Comparison of ENCODE assay signal across 8 cellular contexts in the genomic region with DNA sequence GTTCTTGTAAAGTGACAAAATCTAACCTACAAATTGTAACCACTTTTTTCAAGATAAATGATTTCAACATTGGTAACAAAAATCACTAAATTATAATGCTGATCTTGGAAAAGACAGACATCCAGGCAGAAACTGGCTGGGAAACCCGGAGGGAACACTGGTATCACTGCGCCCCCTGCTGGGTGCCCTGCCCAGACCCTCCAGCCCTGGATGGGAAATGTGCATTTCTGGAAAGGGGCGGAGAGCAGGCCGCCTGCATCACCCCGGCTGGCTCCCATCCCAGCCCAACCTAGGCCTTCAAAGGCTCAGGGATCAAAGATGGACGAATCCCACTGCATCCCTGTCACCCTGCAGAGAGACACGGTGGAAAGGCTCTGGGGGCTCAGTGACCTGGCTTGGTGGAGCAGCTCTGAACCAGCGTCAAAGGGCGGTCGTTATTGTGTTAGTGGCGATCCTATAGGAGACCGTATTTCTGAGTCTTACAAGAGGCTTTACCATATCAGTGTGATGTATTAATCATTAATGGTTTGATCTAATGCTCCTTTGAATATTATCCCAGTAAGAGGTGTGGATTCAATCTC. TPM values are rescaled to one million over a fixed set of nuclear protein-coding genes. Genes with fewer than 3 reads are reported as not detected.
A peak's percentile ranks its signal among the peaks of the same experiment; 100 is the strongest.
DNase-seq lines count a peak whose midpoint lies in the region; ATAC-seq and TF ChIP-seq lines count a peak whose summit lies in the region.

No MANE protein-coding gene starts in this region.

- H2AFZ ChIP-seq in GM23338, result no peak overlapping the region

- H3K4me1 ChIP-seq in GM23338 (ENCODE audit: insufficient read depth) (no peaks in the 10 kb centered on the region), stomach (peaks cover 0 to 32% (median 10%) of the 10 kb centered on the region in 4 donors)

- no peaks in the 10 kb centered on the region for H3K9me3 ChIP-seq in stomach

- no peak overlapping the region for H3K27ac Mint-ChIP-seq in GM23338
- H3K27ac Mint-ChIP-seq in activated CD8-positive, alpha-beta memory T cell treated with anti-CD3 and anti-CD28 coated beads, Interleukin-2, amount 10 ng/mL, durations not matched to agents 7 days and 5 days, result no peak overlapping the region

- H3K4me3 ChIP-seq in GM23338 (no peak overlapping the region), epithelial cell of proximal tubule (ENCODE audit: low read depth, low read length) (no peak overlapping the region), stomach (no peak overlapping the region)

- TF ChIP-seq POLR2A in stomach (IDR thresholded peaks at IDR 0.05), result no peak

- H3K4me2 ChIP-seq in GM23338, result no peak overlapping the region

- intact Hi-C loops in stomach (cut with DNase I; ENCODE audit: low total_unique reads), result no loop called here

- TF ChIP-seq CTCF in GM23338 (conservative IDR thresholded peaks at IDR 0.05; ENCODE audit: low read depth in 2 of 2), result peak; percentile 96 to 97
- TF ChIP-seq CTCF in epithelial cell of proximal tubule (conservative IDR thresholded peaks at IDR 0.05; ENCODE audit: low read depth, low read length), result peak; percentile 94
- TF ChIP-seq CTCF in stomach (IDR thresholded peaks at IDR 0.05), result peak in 5 of 7 experiments; percentile 69 to 87 (median 85)

- ATAC-seq in GM23338 (peak; percentile 97), GM18502 (IDR thresholded peaks at IDR 0.05; ENCODE audit: poor library complexity, unreplicated experiment) (no peak)
- peak; percentile 57 for ATAC-seq in activated CD8-positive, alpha-beta memory T cell treated with anti-CD3 and anti-CD28 coated beads, Interleukin-2, amount 10 ng/mL, durations not matched to agents 7 days and 5 days

- H4K20me1 ChIP-seq in GM23338 (replicated peaks; ENCODE audit: insufficient read depth), result no peaks in the 10 kb centered on the region

- DNase-seq in Ammon's horn (ENCODE audit: low spot score) (peak; percentile 87), GM23338 (ENCODE audit: low spot score) (peak; percentile 90), NCI-H69 (lab: John Stamatoyannopoulos, UW) (peak; percentile 69), epithelial cell of proximal tubule (ENCODE audit: low read depth) (no peak), mucosa of gallbladder (ENCODE audit: low spot score) (peak; percentile 77), stomach (peak; percentile 78)
- DNase-seq in activated CD8-positive, alpha-beta memory T cell treated with anti-CD3 and anti-CD28 coated beads, Interleukin-2, amount 10 ng/mL, durations not matched to agents 7 days and 5 days, result peak; percentile 46

- H3K36me3 ChIP-seq in GM23338 (ENCODE audit: insufficient read depth) (no peaks in the 10 kb centered on the region), stomach (peaks cover 27 to 82% (median 72%) of the 10 kb centered on the region in 4 donors)

- WGBS in stomach, 5 donors, result 41 to 45% (median 45%) methylated on average over 10 to 12 of the region's 12 CpGs

- peaks cover 6% of the 10 kb centered on the region for H3K4me1 Mint-ChIP-seq in GM23338
- H3K4me1 Mint-ChIP-seq in activated CD8-positive, alpha-beta memory T cell treated with anti-CD3 and anti-CD28 coated beads, Interleukin-2, amount 10 ng/mL, durations not matched to agents 7 days and 5 days, result no peaks in the 10 kb centered on the region

- H3F3A ChIP-seq in GM23338 (replicated peaks; ENCODE audit: low read depth), result no peaks in the 10 kb centered on the region

- CTCF ChIA-PET in activated CD8-positive, alpha-beta memory T cell treated with anti-CD3 and anti-CD28 coated beads, Interleukin-2, amount 10 ng/mL, durations not matched to agents 7 days and 5 days (lab: Charles Lee), result interaction anchor here (0.6 to 3.9 kb wide), 8 partner anchors 8 to 227 kb away, joined by 3 to 16 read pairs (median 4); no protein-coding TSS in a partner anchor

- H3K9me3 Mint-ChIP-seq in GM23338, result peaks cover 18% of the 10 kb centered on the region
- no peaks in the 10 kb centered on the region for H3K9me3 Mint-ChIP-seq in activated CD8-positive, alpha-beta memory T cell treated with anti-CD3 and anti-CD28 coated beads, Interleukin-2, amount 10 ng/mL, durations not matched to agents 7 days and 5 days (ENCODE audit: low read depth)

- H3K27me3 Mint-ChIP-seq in GM23338 (ENCODE audit: insufficient read depth, low read depth, poor library complexity), result peaks cover 17% of the 10 kb centered on the region
- no peaks in the 10 kb centered on the region for H3K27me3 Mint-ChIP-seq in activated CD8-positive, alpha-beta memory T cell treated with anti-CD3 and anti-CD28 coated beads, Interleukin-2, amount 10 ng/mL, durations not matched to agents 7 days and 5 days

- H3K27me3 ChIP-seq in GM23338 (ENCODE audit: insufficient read depth) (no peaks in the 10 kb centered on the region), stomach (no peaks in the 10 kb centered on the region)

- H3K4me3 Mint-ChIP-seq in GM23338, result no peak overlapping the region; the same call in 2 of the 3 replicates
- no peak overlapping the region for H3K4me3 Mint-ChIP-seq in activated CD8-positive, alpha-beta memory T cell treated with anti-CD3 and anti-CD28 coated beads, Interleukin-2, amount 10 ng/mL, durations not matched to agents 7 days and 5 days

- no peak for TF ChIP-seq EP300 in stomach (IDR thresholded peaks at IDR 0.05)

- H3K9me2 ChIP-seq in GM23338 (ENCODE audit: insufficient read depth), result no peaks in the 10 kb centered on the region

- H3K79me2 ChIP-seq in GM23338 (replicated peaks; ENCODE audit: insufficient read depth), result no peaks in the 10 kb centered on the region

- no peak overlapping the region for H3K27ac ChIP-seq in GM23338 (ENCODE audit: low read depth)
- peak overlapping the region in 4 of 5 donors; percentile 15 to 69 (median 54) for H3K27ac ChIP-seq in stomach

- peaks cover 36% of the 10 kb centered on the region for H3K36me3 Mint-ChIP-seq in GM23338 (ENCODE audit: low read depth)
- H3K36me3 Mint-ChIP-seq in activated CD8-positive, alpha-beta memory T cell treated with anti-CD3 and anti-CD28 coated beads, Interleukin-2, amount 10 ng/mL, durations not matched to agents 7 days and 5 days, result peaks cover 1% of the 10 kb centered on the region

TF ChIP-seq in GM23338, 12 proteins besides CTCF, POLR2A, EP300 and RAD21 (continues in another document):
- no peak for TF ChIP-seq NANOG (IDR thresholded peaks at IDR 0.05; ENCODE audit: borderline replicate concordance)
- TF ChIP-seq, protein P1, sequence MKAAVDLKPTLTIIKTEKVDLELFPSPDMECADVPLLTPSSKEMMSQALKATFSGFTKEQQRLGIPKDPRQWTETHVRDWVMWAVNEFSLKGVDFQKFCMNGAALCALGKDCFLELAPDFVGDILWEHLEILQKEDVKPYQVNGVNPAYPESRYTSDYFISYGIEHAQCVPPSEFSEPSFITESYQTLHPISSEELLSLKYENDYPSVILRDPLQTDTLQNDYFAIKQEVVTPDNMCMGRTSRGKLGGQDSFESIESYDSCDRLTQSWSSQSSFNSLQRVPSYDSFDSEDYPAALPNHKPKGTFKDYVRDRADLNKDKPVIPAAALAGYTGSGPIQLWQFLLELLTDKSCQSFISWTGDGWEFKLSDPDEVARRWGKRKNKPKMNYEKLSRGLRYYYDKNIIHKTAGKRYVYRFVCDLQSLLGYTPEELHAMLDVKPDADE (IDR thresholded peaks at IDR 0.05), result no peak
- TF ChIP-seq EZH2phosphoT487 (IDR thresholded peaks at IDR 0.05; ENCODE audit: unreplicated experiment), result no peak
- TF ChIP-seq JUNB (IDR thresholded peaks at IDR 0.05; ENCODE audit: unreplicated experiment), result no peak
- no peak for TF ChIP-seq STAT1 (IDR thresholded peaks at IDR 0.05; ENCODE audit: unreplicated experiment)
- no peak for TF ChIP-seq CREB1 (CRISPR knock-in tag; IDR thresholded peaks at IDR 0.05; ENCODE audit: low read depth)

RNA-seq across cellular contexts. Expression of a gene that starts 37.3 kb away (rescaled TPM):
- 14.9 and 17.2 TPM in 2 replicates for total RNA-seq in GM23338 (2014; rRNA removed; shearing (Covaris generic))
- polyA plus RNA-seq in GM23338 (2016; fragmentation: Nextera tagmentation; extraction: Ambion mirVana), result 4.8 and 6.4 TPM in 2 replicates
- total RNA-seq in activated CD8-positive, alpha-beta memory T cell treated with anti-CD3 and anti-CD28 coated beads, Interleukin-2, amount 10 ng/mL, durations not matched to agents 7 days and 5 days, result 10 to 100 TPM; 11.7 to 13.0 TPM
- total RNA-seq in epithelial cell of proximal tubule, result 10.5 and 16.0 TPM in 2 replicates
- total RNA-seq in mucosa of gallbladder, result 29.0 TPM
- 10 to 100 TPM; 23.3 to 45.5 (median 37.9) TPM for total RNA-seq in stomach
- polyA plus RNA-seq in stomach, result 10 to 100 TPM; 13.5 to 43.7 (median 22.4) TPM

RNA-seq across cellular contexts. Expression of a gene that starts 37.3 kb away (rescaled TPM):
- 36.7 and 49.8 TPM in 2 replicates for total RNA-seq in GM23338 (2014; rRNA removed; shearing (Covaris generic))
- polyA plus RNA-seq in GM23338 (2016; fragmentation: Nextera tagmentation; extraction: Ambion mirVana) (10.3 TPM in 2 replicates), stomach (1 to 10 TPM; 5.6 to 6.9 (median 6.7) TPM)
- 10 to 100 TPM; 20.5 to 24.5 TPM for total RNA-seq in activated CD8-positive, alpha-beta memory T cell treated with anti-CD3 and anti-CD28 coated beads, Interleukin-2, amount 10 ng/mL, durations not matched to agents 7 days and 5 days
- total RNA-seq in epithelial cell of proximal tubule (17.8 and 17.9 TPM in 2 replicates), mucosa of gallbladder (22.8 TPM), stomach (10 to 100 TPM in 3 of 5 donors, 1 to 10 TPM in 2; 1.8 to 39.7 (median 13.3) TPM)
